Comparison of ENCODE assay signal across 18 cellular contexts in genomic region chr4:52372269-52372668, GRCh38.
"Had no signal": no experiment of that assay in that cellular context is flagged by ENCODE, and none has a peak within 500 bp of the region (broad histone marks: within the 10 kb centered on the region; RNA-seq: fewer than 3 reads in every experiment).

No MANE protein-coding gene starts in this region.

- FAIRE-seq: endothelial cell of umbilical vein had no signal

- H3K4me3 ChIP-seq: colonic mucosa, right atrium auricular region, sigmoid colon, skin epidermis, stomach had no signal

- H3K9me3 ChIP-seq: colonic mucosa, right atrium auricular region, sigmoid colon, stomach had no signal

- H3K27ac ChIP-seq: colonic mucosa, foreskin keratinocyte, right atrium auricular region, sigmoid colon, skin epidermis, stomach had no signal

- H3K4me1 ChIP-seq: colonic mucosa, foreskin keratinocyte, right atrium auricular region, stomach had no signal

- DNase-seq: colonic mucosa; effector CD4-positive, alpha-beta T cell; endodermal cell; erythroblast; foreskin keratinocyte; head of caudate nucleus; hippocampal formation; kidney glomerular epithelial cell; mammary epithelial cell; naive thymus-derived CD4-positive, alpha-beta T cell; sigmoid colon; stimulated activated CD4-positive, alpha-beta T cell treated with anti-CD3 and anti-CD28 coated beads, Interleukin-2, amount 100 ng/mL, for 24 hours; stimulated activated naive CD4-positive, alpha-beta T cell; stomach; trophoblast cell had no signal

- H3K36me3 ChIP-seq: colonic mucosa, right atrium auricular region, sigmoid colon, stomach had no signal
